In the genomic region with DNA sequence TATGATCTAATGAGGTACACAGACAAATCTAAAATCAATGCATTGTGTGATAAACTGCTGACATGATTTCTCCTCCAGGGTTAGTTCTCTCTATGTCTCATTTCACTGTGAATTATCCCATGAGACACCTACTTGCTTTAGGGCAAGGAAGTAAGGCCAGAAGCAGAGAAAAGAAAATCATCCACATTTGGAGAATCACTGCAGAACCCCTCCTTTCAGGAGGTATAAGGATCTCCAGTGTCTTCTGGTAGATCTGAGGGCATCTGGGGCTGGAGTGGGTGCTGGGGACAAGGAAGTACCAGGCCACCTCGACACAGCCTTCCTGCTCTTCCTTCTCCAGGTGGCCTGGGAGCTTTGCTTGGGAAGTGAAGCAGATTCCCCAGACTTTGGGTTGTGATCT, we compare ENCODE assay signal across 11 cellular contexts. TPM values are rescaled to one million over a fixed set of nuclear protein-coding genes. Genes with fewer than 3 reads are reported as not detected.
DNase-seq lines count a peak whose midpoint lies in the region; ATAC-seq and TF ChIP-seq lines count a peak whose summit lies in the region.
"Had no signal": no experiment of that assay in that cellular context is flagged by ENCODE, and none has a peak within 500 bp of the region (broad histone marks: within the 10 kb centered on the region; RNA-seq: fewer than 3 reads in every experiment).

No MANE protein-coding gene starts in this region.

- peak overlapping the region; percentile 45 to 63 for H3K27ac ChIP-seq in mucosa of rectum (ENCODE audit: low read depth in 2 of 2, low read length in 2 of 2)
- H3K27ac ChIP-seq in transverse colon: peak overlapping the region; percentile 78 to 85 (median 82)
- H3K27ac ChIP-seq: 22Rv1, SK-N-MC had no signal

- WGBS in transverse colon (ENCODE audit: low coverage in 1 of 2), 2 donors: 0 to 14% methylated on average over 1 of the region's 1 CpG

- H3K9ac ChIP-seq in mucosa of rectum (ENCODE audit: low read depth in 1 of 2, low read length in 2 of 2): no peak overlapping the region

- no peaks in the 10 kb centered on the region for H3K27me3 ChIP-seq in mucosa of rectum (ENCODE audit: control insufficient read depth in 2 of 2, insufficient read depth in 2 of 2, low read length in 2 of 2)
- no peaks in the 10 kb centered on the region for H3K27me3 ChIP-seq in transverse colon

- no peaks in the 10 kb centered on the region for H3K9me3 ChIP-seq in mucosa of rectum (ENCODE audit: control insufficient read depth in 2 of 2, low read length in 2 of 2)
- no peaks in the 10 kb centered on the region for H3K9me3 ChIP-seq in transverse colon

- TF ChIP-seq EP300 in transverse colon (IDR thresholded peaks at IDR 0.05; ENCODE audit: low read depth): no peak

- H3K4me3 ChIP-seq in choroid plexus epithelial cell (ENCODE audit: low read depth, low read length) (no peak overlapping the region), mucosa of rectum (ENCODE audit: low read length in 2 of 2) (no peak overlapping the region), transverse colon (no peak overlapping the region)
- H3K4me3 ChIP-seq: SK-N-MC had no signal

- intact Hi-C loops in transverse colon (cut with DNase I; ENCODE audit: low total_unique reads): loop anchor here (2.0 to 5.0 kb wide), 2 partner anchors 54 to 196 kb away; no protein-coding TSS in a partner anchor

- no peaks in the 10 kb centered on the region for H3K36me3 ChIP-seq in mucosa of rectum (ENCODE audit: control insufficient read depth in 2 of 2, insufficient read depth in 2 of 2, low read length in 2 of 2)
- H3K36me3 ChIP-seq in transverse colon: no peaks in the 10 kb centered on the region

- TF ChIP-seq POLR2A in transverse colon (IDR thresholded peaks at IDR 0.05): no peak

- H3K4me1 ChIP-seq in mucosa of rectum (ENCODE audit: control insufficient read depth in 2 of 2, insufficient read depth in 2 of 2, low read length in 2 of 2) (peaks cover 6 to 18% of the 10 kb centered on the region in 2 donors), transverse colon (peaks cover 15 to 31% (median 29%) of the 10 kb centered on the region in 4 donors)

- DNase-seq in DMS153 (lab: John Stamatoyannopoulos, UW) (peak; percentile 14), DMS153 treated with DMSO at 0.1 percent for 48 hours (lab: John Stamatoyannopoulos, UW; ENCODE audit: unreplicated experiment) (no peak), choroid plexus epithelial cell (ENCODE audit: low read depth) (peak; percentile 29), transverse colon (no peak), GDM1 (lab: John Stamatoyannopoulos, UW) (no peak), putamen (ENCODE audit: low spot score) (no peak)
- DNase-seq: NCI-H1417 treated with DMSO at 0.1 percent for 48 hours had no signal

- in situ Hi-C loops in transverse colon (cut with MboI; ENCODE audit: low pct_ligation_motif_present in 1 of 4, low pct_unique_long_range_greater_than_20kb in 1 of 4, low sequenced_read_pairs in 3 of 4): loop anchor here (5.0 to 25.0 kb wide), 5 partner anchors 51 to 201 kb away; no protein-coding TSS in a partner anchor

- no peak for ATAC-seq in HG03521 (IDR thresholded peaks at IDR 0.05; ENCODE audit: unreplicated experiment)

- TF ChIP-seq CTCF in choroid plexus epithelial cell (conservative IDR thresholded peaks at IDR 0.05; ENCODE audit: low read depth, low read length): no peak
- TF ChIP-seq CTCF in transverse colon (IDR thresholded peaks at IDR 0.05): no peak

RNA-seq across cellular contexts. Expression of gene CAMK2G, which starts 12.3 kb away (rescaled TPM):
- 100 to 1,000 TPM in 1 of 4 donors, 10 to 100 TPM in 3; 72.0 to 131 (median 83.0) TPM for total RNA-seq in transverse colon

RNA-seq across cellular contexts. Expression of gene PLAU, which starts 24.3 kb away (rescaled TPM):
- total RNA-seq in transverse colon: 1 to 10 TPM in 3 of 4 donors, under 1 TPM in 1; 0.75 to 8.0 (median 2.3) TPM

Comparison
In these comparisons a context has a peak if more than half of its experiments do, and no peak if none do; other contexts are left out.
1. DNase-seq: peak in DMS153 (single experiment) and choroid plexus epithelial cell (single experiment); none in DMS153 treated with DMSO at 0.1 percent for 48 hours (single experiment), transverse colon (single experiment), GDM1 (single experiment) and putamen (single experiment).